Comparison of ENCODE assay signal across 9 cellular contexts in genomic region chr1:145999321-146000024, GRCh38. TPM values are rescaled to one million over a fixed set of nuclear protein-coding genes. Genes with fewer than 3 reads are reported as not detected.
DNase-seq lines count a peak whose midpoint lies in the region; ATAC-seq and TF ChIP-seq lines count a peak whose summit lies in the region.
"Had no signal": no experiment of that assay in that cellular context is flagged by ENCODE, and none has a peak within 500 bp of the region (broad histone marks: within the 10 kb centered on the region; RNA-seq: fewer than 3 reads in every experiment).

No MANE protein-coding gene starts in this region.

- peak in 2 of 4 donors; percentile 51 to 80 for TF ChIP-seq EP300 in sigmoid colon (IDR thresholded peaks at IDR 0.05)

- H3K27me3 ChIP-seq in esophagus squamous epithelium (no peaks in the 10 kb centered on the region), sigmoid colon (no peaks in the 10 kb centered on the region)

- peaks cover 0 to 3% (median 0%) of the 10 kb centered on the region in 3 donors for H3K9me3 Mint-ChIP-seq in IgD-negative memory B cell

- DNase-seq in RPMI8226 (peak; percentile 92), esophagus squamous epithelium (lab: John Stamatoyannopoulos, UW) (no peak), sigmoid colon (peak; percentile 88), middle frontal gyrus (ENCODE audit: extremely low spot score, low spot score) (no peak), posterior vena cava (ENCODE audit: low spot score) (no peak)
- no peak for DNase-seq in stimulated activated CD4-positive, alpha-beta T cell treated with anti-CD3 and anti-CD28 coated beads, Interleukin-4, amount 100 ng/mL, for 24 hours

- H3K36me3 ChIP-seq in esophagus squamous epithelium (peaks cover 5 to 10% (median 9%) of the 10 kb centered on the region in 3 donors), sigmoid colon (peaks cover 12 to 16% (median 14%) of the 10 kb centered on the region in 4 donors)

- 10 to 19% methylated on average over 5 of the region's 5 CpGs for WGBS in esophagus squamous epithelium, 2 donors
- 10 to 32% methylated on average over 5 of the region's 5 CpGs for WGBS in sigmoid colon, 2 donors

- peak overlapping the region; percentile 82 to 98 (median 97) for H3K4me3 Mint-ChIP-seq in IgD-negative memory B cell

- peaks cover 15% of the 10 kb centered on the region for H3K36me3 Mint-ChIP-seq in IgD-negative memory B cell

- no peak for ATAC-seq in HG03135 (IDR thresholded peaks at IDR 0.05; ENCODE audit: unreplicated experiment)

- no peaks in the 10 kb centered on the region for H3K27me3 Mint-ChIP-seq in IgD-negative memory B cell

- TF ChIP-seq CTCF in esophagus squamous epithelium (IDR thresholded peaks at IDR 0.05) (peak in 1 of 6 experiments; percentile 2), sigmoid colon (IDR thresholded peaks at IDR 0.05) (no peak)

- H3K9me3 ChIP-seq in esophagus squamous epithelium (no peaks in the 10 kb centered on the region), sigmoid colon (no peaks in the 10 kb centered on the region)

- H3K27ac ChIP-seq in esophagus squamous epithelium, result peak overlapping the region; percentile 93 to 99 (median 98)
- H3K27ac ChIP-seq in sigmoid colon, result peak overlapping the region; percentile 92 to 95 (median 94)
- H3K27ac ChIP-seq: HL-60 had no signal

- peak overlapping the region; percentile 76 to 99 (median 96) for H3K27ac Mint-ChIP-seq in IgD-negative memory B cell

- H3K4me1 ChIP-seq in esophagus squamous epithelium, result peaks cover 16 to 57% (median 33%) of the 10 kb centered on the region in 3 donors
- H3K4me1 ChIP-seq in sigmoid colon, result peaks cover 0 to 36% (median 35%) of the 10 kb centered on the region in 4 donors

- peak in 3 of 4 donors; percentile 13 to 73 (median 30) for TF ChIP-seq POLR2A in esophagus squamous epithelium (IDR thresholded peaks at IDR 0.05)
- TF ChIP-seq POLR2A in sigmoid colon (IDR thresholded peaks at IDR 0.05), result peak in 1 of 2 donors; percentile 52

- H3K4me3 ChIP-seq in esophagus squamous epithelium (peak overlapping the region in 3 of 4 donors; percentile 23 to 82 (median 76)), sigmoid colon (peak overlapping the region; percentile 72 to 93 (median 88))

- intact Hi-C loops in esophagus squamous epithelium (cut with DNase I), result no loop called here
- intact Hi-C loops in sigmoid colon (cut with DNase I), result loop anchor here (5.0 kb wide), 1 partner anchor 37 kb away; the partner anchor contains the start of genes ANKRD34A and POLR3GL
- intact Hi-C loops in posterior vena cava (cut with DNase I), result no loop called here

- peaks cover 31 to 41% (median 36%) of the 10 kb centered on the region in 3 donors for H3K4me1 Mint-ChIP-seq in IgD-negative memory B cell

RNA-seq across cellular contexts. Expression of gene TXNIP, which starts 3.1 kb away (rescaled TPM):
- polyA plus RNA-seq in IgD-negative memory B cell, result 3,579 TPM
- total RNA-seq in esophagus squamous epithelium, result 100 to 1,000 TPM in 3 of 4 donors, 10 to 100 TPM in 1; 94.9 to 942 (median 328) TPM
- total RNA-seq in sigmoid colon, result 1,000 to 10,000 TPM; 1,623 to 4,609 (median 1,842) TPM
- polyA plus RNA-seq in sigmoid colon, result 100 to 1,000 TPM; 326 to 783 (median 548) TPM
- total RNA-seq in posterior vena cava, result 100 to 1,000 TPM; 393 to 441 TPM

RNA-seq across cellular contexts. Expression of gene HJV, which starts 22.1 kb away (rescaled TPM):
- polyA plus RNA-seq in IgD-negative memory B cell (not detected), sigmoid colon (not detected)
- total RNA-seq in esophagus squamous epithelium (not detected), sigmoid colon (not detected), posterior vena cava (not detected)

RNA-seq across cellular contexts. Expression of gene POLR3GL, which starts 35.0 kb away (rescaled TPM):
- polyA plus RNA-seq in IgD-negative memory B cell, result 64.0 TPM
- total RNA-seq in esophagus squamous epithelium, result 10 to 100 TPM in 2 of 4 donors, 1 to 10 TPM in 2; 2.9 to 15.9 (median 9.8) TPM
- total RNA-seq in sigmoid colon, result 10 to 100 TPM; 23.1 to 32.8 (median 27.4) TPM
- 10 to 100 TPM; 35.9 to 47.4 (median 40.9) TPM for polyA plus RNA-seq in sigmoid colon
- 10 to 100 TPM; 22.8 to 23.8 TPM for total RNA-seq in posterior vena cava

RNA-seq across cellular contexts. Expression of gene ANKRD34A, which starts 35.1 kb away (rescaled TPM):
- polyA plus RNA-seq in IgD-negative memory B cell (0.64 TPM), sigmoid colon (under 1 TPM in 1 of 3 donors, not detected in 2; 0.41 TPM)
- total RNA-seq in esophagus squamous epithelium (under 1 TPM; 0.04 to 0.67 (median 0.30) TPM), sigmoid colon (1 to 10 TPM in 2 of 4 donors, under 1 TPM in 2; 0.33 to 1.9 (median 1.0) TPM), posterior vena cava (1 to 10 TPM; 2.3 TPM)

RNA-seq across cellular contexts. Expression of gene LIX1L, which starts 41.7 kb away (rescaled TPM):
- polyA plus RNA-seq in IgD-negative memory B cell (12.8 TPM), sigmoid colon (1 to 10 TPM; 1.4 to 8.7 (median 3.0) TPM)
- total RNA-seq in esophagus squamous epithelium (10 to 100 TPM in 1 of 4 donors, 1 to 10 TPM in 3; 1.9 to 12.2 (median 5.9) TPM), sigmoid colon (10 to 100 TPM; 26.9 to 42.5 (median 36.0) TPM), posterior vena cava (10 to 100 TPM; 45.5 to 45.8 TPM)

Comparison
In these comparisons a context has a peak if more than half of its experiments do, and no peak if none do; other contexts are left out.
1. DNase-seq: peak in RPMI8226 (single experiment) and sigmoid colon (single experiment); none in esophagus squamous epithelium (single experiment), stimulated activated CD4-positive, alpha-beta T cell treated with anti-CD3 and anti-CD28 coated beads, Interleukin-4, amount 100 ng/mL, for 24 hours (single experiment), middle frontal gyrus (single experiment) and posterior vena cava (single experiment).